Comparison of ENCODE assay signal across 18 cellular contexts in genomic region chr2:172870396-172870795, GRCh38.
DNase-seq lines count a peak whose midpoint lies in the region; ATAC-seq, FAIRE-seq and TF ChIP-seq lines count a peak whose summit lies in the region.
"Had no signal": no experiment of that assay in that cellular context is flagged by ENCODE, and none has a peak within 500 bp of the region (broad histone marks: within the 10 kb centered on the region; RNA-seq: fewer than 3 reads in every experiment).

No MANE protein-coding gene starts in this region.

- no peak overlapping the region for H3K4me3 Mint-ChIP-seq in mesothelial cell of epicardium
- H3K4me3 Mint-ChIP-seq: CD14-positive monocyte; CD4-positive, alpha-beta memory T cell had no signal

- H3K9me3 ChIP-seq in SJCRH30 (replicated peaks) (peaks cover 4% of the 10 kb centered on the region; the same call in 1 of the 2 replicates), neuronal stem cell (replicated peaks in 1 of 2; ENCODE audit: control insufficient read depth in 2 of 2, insufficient read depth in 1 of 2, low read depth in 1 of 2, low read length in 2 of 2) (no peaks in the 10 kb centered on the region)
- H3K9me3 ChIP-seq: BLaER1 had no signal

- H3K36me3 Mint-ChIP-seq in mesothelial cell of epicardium = peaks cover 4% of the 10 kb centered on the region
- H3K36me3 Mint-ChIP-seq: CD14-positive monocyte; CD4-positive, alpha-beta memory T cell had no signal

- no peak overlapping the region for H2BK5ac ChIP-seq in neuronal stem cell (ENCODE audit: low read length)

- no peak overlapping the region for H2BK12ac ChIP-seq in neuronal stem cell (ENCODE audit: low read length)

- H3K27ac Mint-ChIP-seq in mesothelial cell of epicardium = peak overlapping the region; percentile 39
- H3K27ac Mint-ChIP-seq: CD14-positive monocyte; CD4-positive, alpha-beta memory T cell had no signal

- H3K36me3 ChIP-seq in SJCRH30 (no peaks in the 10 kb centered on the region), neuronal stem cell (replicated peaks in 1 of 2; ENCODE audit: control insufficient read depth in 2 of 2, insufficient read depth in 2 of 2, low read length in 2 of 2) (no peaks in the 10 kb centered on the region)
- H3K36me3 ChIP-seq: BLaER1 had no signal

- H2BK15ac ChIP-seq in neuronal stem cell (ENCODE audit: low read length) = no peak overlapping the region

- FAIRE-seq in H54 (lab: Jason Lieb, UNC) = no peak
- FAIRE-seq: GM19239, H1, HTR-8/SVneo had no signal

- H3K79me1 ChIP-seq in neuronal stem cell (ENCODE audit: low read depth, low read length) = no peaks in the 10 kb centered on the region

- H2AFZ ChIP-seq in neuronal stem cell (ENCODE audit: low read length) = no peak overlapping the region

- no peak overlapping the region for H2BK120ac ChIP-seq in neuronal stem cell (ENCODE audit: low read depth, low read length)

- H3K4ac ChIP-seq in neuronal stem cell (ENCODE audit: low read length) = no peak overlapping the region

- no CpG with 5 or more reads among the region's 2 CpGs for WGBS in neuronal stem cell (ENCODE audit: extremely low coverage in 2 of 2, insufficient read length in 2 of 2, insufficient replicate concordance in 1 of 2), 2 donors

- H2AK5ac ChIP-seq in neuronal stem cell (ENCODE audit: low read depth, low read length) = no peak overlapping the region

- H4K8ac ChIP-seq in neuronal stem cell (ENCODE audit: low read depth, low read length) = no peak overlapping the region

- H3K4me1 ChIP-seq in SJCRH30 (peaks cover 22% of the 10 kb centered on the region), neuronal stem cell (ENCODE audit: control insufficient read depth in 2 of 2, insufficient read depth in 1 of 2, low read depth in 1 of 2, low read length in 2 of 2) (no peaks in the 10 kb centered on the region)
- H3K4me1 ChIP-seq: BLaER1 had no signal

- H3K9me3 Mint-ChIP-seq in mesothelial cell of epicardium = peaks cover 6% of the 10 kb centered on the region

- no peak overlapping the region for H3K14ac ChIP-seq in neuronal stem cell (ENCODE audit: low read length)

- TF ChIP-seq POLR2A in H54 (IDR thresholded peaks at IDR 0.05; ENCODE audit: low read depth, low read length) = no peak

- no peak overlapping the region for H3K18ac ChIP-seq in neuronal stem cell (ENCODE audit: low read length)

- no peak overlapping the region for H3K4me2 ChIP-seq in neuronal stem cell (ENCODE audit: insufficient read depth, low read length, poor library complexity, severe bottlenecking)
- H3K4me2 ChIP-seq: BLaER1 had no signal

- TF ChIP-seq CTCF in mesothelial cell of epicardium (IDR thresholded peaks at IDR 0.05; ENCODE audit: unreplicated experiment) = no peak

- no peak overlapping the region for H3K9ac ChIP-seq in neuronal stem cell (ENCODE audit: low read depth, low read length, poor library complexity)
- H3K9ac ChIP-seq: BLaER1 had no signal

- no peak overlapping the region for H3K23ac ChIP-seq in neuronal stem cell (ENCODE audit: low read depth, low read length, poor library complexity)

- peaks cover 29% of the 10 kb centered on the region for H3K4me1 Mint-ChIP-seq in mesothelial cell of epicardium
- H3K4me1 Mint-ChIP-seq: CD14-positive monocyte; CD4-positive, alpha-beta memory T cell had no signal

- DNase-seq in NCI-H524 (lab: John Stamatoyannopoulos, UW) = peak; percentile 46 to 71
- peak; percentile 41 to 73 for DNase-seq in SJCRH30
- no peak for DNase-seq in caudate nucleus (lab: John Stamatoyannopoulos, UW)
- DNase-seq in mesothelial cell of epicardium (ENCODE audit: low spot score in 2 of 2, unreplicated experiment in 2 of 2) = no peak
- no peak for DNase-seq in neuronal stem cell (ENCODE audit: low spot score)
- DNase-seq in left colon = no peak
- no peak for DNase-seq in iPS-NIHi7 (ENCODE audit: extremely low spot score)
- DNase-seq in H54 (ENCODE audit: insufficient read length, low spot score) = no peak
- DNase-seq: CD4-positive, alpha-beta memory T cell; DMS79 treated with DMSO at 0.1 percent for 48 hours; GF-D8; HCEC 1CT; IMR-90 had no signal

- ATAC-seq in left colon = no peak

- intact Hi-C loops in left colon (cut with DNase I, micrococcal nuclease) = no loop called here

- no peaks in the 10 kb centered on the region for H3K27me3 Mint-ChIP-seq in mesothelial cell of epicardium (ENCODE audit: low read depth)

- H3K4me3 ChIP-seq in SJCRH30 (no peak overlapping the region), neuronal stem cell (ENCODE audit: low read length in 2 of 2) (no peak overlapping the region)
- H3K4me3 ChIP-seq: BLaER1 had no signal

- H3K27me3 ChIP-seq in SJCRH30 (no peaks in the 10 kb centered on the region), neuronal stem cell (ENCODE audit: control insufficient read depth in 3 of 3, insufficient read depth in 3 of 3, low read depth in 1 of 3, low read length in 3 of 3) (no peaks in the 10 kb centered on the region)
- H3K27me3 ChIP-seq: BLaER1 had no signal

- H3K27ac ChIP-seq in SJCRH30 = peak overlapping the region; percentile 46
- peak overlapping the region; percentile 2 for H3K27ac ChIP-seq in caudate nucleus (ENCODE audit: low read depth, low read length)
- no peak overlapping the region for H3K27ac ChIP-seq in neuronal stem cell (replicated peaks; ENCODE audit: low read length)
- H3K27ac ChIP-seq: BLaER1 had no signal

- H4K91ac ChIP-seq in neuronal stem cell (ENCODE audit: low read depth, low read length, poor library complexity) = no peak overlapping the region

Comparison
In these comparisons a context has a peak if more than half of its experiments do, and no peak if none do; other contexts are left out.
1. DNase-seq: peak in NCI-H524 (2 of 2) and SJCRH30 (2 of 2); none in caudate nucleus (0 of 61), mesothelial cell of epicardium (0 of 2), neuronal stem cell (single experiment), left colon (0 of 2), iPS-NIHi7 (single experiment) and H54 (single experiment).